In genomic region chr7:128274890-128275603, GRCh38 we compare ENCODE assay signal across 29 cellular contexts. TPM values are rescaled to one million over a fixed set of nuclear protein-coding genes. Genes with fewer than 3 reads are reported as not detected.
"Had no signal": no experiment of that assay in that cellular context is flagged by ENCODE, and none has a peak within 500 bp of the region (broad histone marks: within the 10 kb centered on the region; RNA-seq: fewer than 3 reads in every experiment).

No MANE protein-coding gene starts in this region.

- H3K9me3 ChIP-seq: testis had no signal

- H3K27me3 ChIP-seq: foreskin keratinocyte, right atrium auricular region, testis, uterus had no signal

- FAIRE-seq: bronchial epithelial cell had no signal

- H3K27ac ChIP-seq: esophagus muscularis mucosa, foreskin keratinocyte, right atrium auricular region, spleen, testis, uterus, WERI-Rb-1 had no signal

- ATAC-seq: activated CD4-positive, CD25-positive, alpha-beta regulatory T cell treated with anti-CD3 and anti-CD28 coated beads, Interleukin-2, amount 50 U/mL, for 24 hours; foreskin keratinocyte; left ventricle myocardium superior; naive thymus-derived CD4-positive, alpha-beta T cell; stimulated activated naive CD8-positive, alpha-beta T cell treated with anti-CD3 and anti-CD28 coated beads, Interleukin-15, Interleukin-2, amounts not matched to agents 100 U/mL and 50 U/mL, for 24 hours had no signal

- H3K36me3 ChIP-seq: esophagus muscularis mucosa, right atrium auricular region, spleen, uterus, WERI-Rb-1 had no signal

- H3K4me1 ChIP-seq: foreskin keratinocyte, uterus had no signal

- DNase-seq: activated CD4-positive, alpha-beta memory T cell treated with anti-CD3 and anti-CD28 coated beads for 36 hours; activated CD4-positive, alpha-beta T cell treated with anti-CD3 and anti-CD28 coated beads, Interleukin-2, amount 10 ng/mL, durations not matched to agents 24 days and 14 days; activated gamma-delta T cell; activated T-cell treated with anti-CD3 and anti-CD28 coated beads, Interleukin-2, amount 50 U/mL, for 24 hours; anterior cingulate cortex; dermis blood vessel endothelial cell; effector CD4-positive, alpha-beta T cell; foreskin keratinocyte; islet precursor cell; left ventricle myocardium superior; mammary epithelial cell; naive thymus-derived CD4-positive, alpha-beta T cell; occipital lobe; stimulated activated CD4-positive, alpha-beta T cell treated with anti-CD3 and anti-CD28 coated beads, Interleukin-2, amount 100 ng/mL, for 48 hours; stimulated activated naive CD8-positive, alpha-beta T cell treated with anti-CD3 and anti-CD28 coated beads, Interleukin-15, Interleukin-2, amounts not matched to agents 100 U/mL and 50 U/mL, for 24 hours; T1000; testis; trophoblast cell; uterus; WERI-Rb-1 had no signal

- H3K4me3 ChIP-seq: esophagus muscularis mucosa, right atrium auricular region, spleen, testis, uterus had no signal

RNA-seq across cellular contexts. Expression of gene LEP, which starts 34.0 kb away (rescaled TPM):
- total RNA-seq: activated CD4-positive, alpha-beta memory T cell treated with anti-CD3 and anti-CD28 coated beads for 36 hours; activated CD4-positive, alpha-beta T cell treated with anti-CD3 and anti-CD28 coated beads, Interleukin-2, amount 10 ng/mL, durations not matched to agents 24 days and 14 days; dermis blood vessel endothelial cell; esophagus muscularis mucosa; foreskin keratinocyte; glomerular endothelial cell; mesothelial cell of epicardium; occipital lobe; pulmonary artery endothelial cell; uterus had no signal
- polyA plus RNA-seq: foreskin keratinocyte; naive thymus-derived CD4-positive, alpha-beta T cell; neural cell had no signal
